Comparison of ENCODE assay signal across 26 cellular contexts in genomic region chr11:37748641-37749040, GRCh38.
DNase-seq lines count a peak whose midpoint lies in the region; ATAC-seq, FAIRE-seq and TF ChIP-seq lines count a peak whose summit lies in the region.
"Had no signal": no experiment of that assay in that cellular context is flagged by ENCODE, and none has a peak within 500 bp of the region (broad histone marks: within the 10 kb centered on the region; RNA-seq: fewer than 3 reads in every experiment).

No MANE protein-coding gene starts in this region.

- intact Hi-C loops in ascending aorta (cut with DNase I) = no loop called here
- intact Hi-C loops in esophagus muscularis mucosa (cut with DNase I) = no loop called here

- no peak overlapping the region for H4K8ac ChIP-seq in mesendoderm (ENCODE audit: low read depth, low read length)

- no peak overlapping the region for H3K18ac ChIP-seq in mesendoderm (ENCODE audit: low read length)

- no peak for TF ChIP-seq EP300 in esophagus muscularis mucosa (IDR thresholded peaks at IDR 0.05)

- peaks cover 4% of the 10 kb centered on the region for H3K9me3 Mint-ChIP-seq in astrocyte (ENCODE audit: unreplicated experiment)

- no peak overlapping the region for H3K9ac ChIP-seq in astrocyte (ENCODE audit: low read length)
- no peak overlapping the region for H3K9ac ChIP-seq in mesendoderm (ENCODE audit: low read length)
- H3K9ac ChIP-seq: BLaER1 treated with 17β-estradiol and CSF1 and Interleukin-3, amounts not matched to agents 10 nM and 100 nM had no signal

- TF ChIP-seq POLR2A in esophagus muscularis mucosa (IDR thresholded peaks at IDR 0.05; ENCODE audit: low read depth) = no peak

- H3K27ac ChIP-seq in astrocyte (ENCODE audit: low read depth, low read length) = peak overlapping the region; percentile 39
- no peak overlapping the region for H3K27ac ChIP-seq in mesendoderm (ENCODE audit: low read depth, low read length)
- H3K27ac ChIP-seq in ascending aorta = no peak overlapping the region
- no peak overlapping the region for H3K27ac ChIP-seq in esophagus muscularis mucosa (replicated peaks in 1 of 4)
- H3K27ac ChIP-seq: A549; BLaER1 treated with 17β-estradiol and CSF1 and Interleukin-3, amounts not matched to agents 10 nM and 100 nM had no signal

- H2BK15ac ChIP-seq in mesendoderm (replicated peaks; ENCODE audit: low read depth) = no peak overlapping the region

- H3K4me1 Mint-ChIP-seq in astrocyte (ENCODE audit: low read depth, unreplicated experiment) = peaks cover 16% of the 10 kb centered on the region
- H3K4me1 Mint-ChIP-seq: CD14-positive monocyte; CD8-positive, alpha-beta memory T cell had no signal

- TF ChIP-seq CTCF in astrocyte (IDR thresholded peaks at IDR 0.05; ENCODE audit: insufficient read depth, low read depth, low read length) (no peak), bronchial epithelial cell (IDR thresholded peaks at IDR 0.05; ENCODE audit: insufficient read depth, low read length, severe bottlenecking) (no peak), ascending aorta (IDR thresholded peaks at IDR 0.05) (no peak), esophagus muscularis mucosa (IDR thresholded peaks at IDR 0.05) (no peak)

- H3K56ac ChIP-seq in mesendoderm (ENCODE audit: low read length) = no peak overlapping the region

- no peaks in the 10 kb centered on the region for H3K27me3 Mint-ChIP-seq in astrocyte (ENCODE audit: low read depth, unreplicated experiment)
- H3K27me3 Mint-ChIP-seq: CD4-positive, alpha-beta T cell; CD8-positive, alpha-beta memory T cell had no signal

- no peak overlapping the region for H3K23ac ChIP-seq in mesendoderm (ENCODE audit: low read length)

- H3K36me3 ChIP-seq in astrocyte (ENCODE audit: insufficient read depth, low read length) = no peaks in the 10 kb centered on the region
- no peaks in the 10 kb centered on the region for H3K36me3 ChIP-seq in bronchial epithelial cell (ENCODE audit: control insufficient read depth, insufficient read depth, low read length)
- no peaks in the 10 kb centered on the region for H3K36me3 ChIP-seq in mesendoderm (ENCODE audit: control insufficient read depth, insufficient read depth, low read length)
- H3K36me3 ChIP-seq in ascending aorta = no peaks in the 10 kb centered on the region
- H3K36me3 ChIP-seq in esophagus muscularis mucosa = no peaks in the 10 kb centered on the region
- H3K36me3 ChIP-seq: BE2C; BLaER1 treated with 17β-estradiol and CSF1 and Interleukin-3, amounts not matched to agents 10 nM and 100 nM had no signal

- H4K20me1 ChIP-seq in astrocyte (ENCODE audit: insufficient read depth, low read length) = no peaks in the 10 kb centered on the region
- H4K20me1 ChIP-seq: BLaER1 treated with 17β-estradiol and CSF1 and Interleukin-3, amounts not matched to agents 10 nM and 100 nM had no signal

- no peaks in the 10 kb centered on the region for H3K27me3 ChIP-seq in astrocyte (ENCODE audit: insufficient read depth, low read length)
- H3K27me3 ChIP-seq in bronchial epithelial cell (ENCODE audit: control insufficient read depth, insufficient read depth, low read length) = no peaks in the 10 kb centered on the region
- H3K27me3 ChIP-seq in mesendoderm (ENCODE audit: insufficient read depth, low read length, poor library complexity) = no peaks in the 10 kb centered on the region
- no peaks in the 10 kb centered on the region for H3K27me3 ChIP-seq in ascending aorta
- H3K27me3 ChIP-seq in esophagus muscularis mucosa = no peaks in the 10 kb centered on the region
- H3K27me3 ChIP-seq: BE2C; BLaER1 treated with 17β-estradiol and CSF1 and Interleukin-3, amounts not matched to agents 10 nM and 100 nM had no signal

- H2BK5ac ChIP-seq in mesendoderm (ENCODE audit: low read length) = no peak overlapping the region

- H4K5ac ChIP-seq in mesendoderm (ENCODE audit: low read length) = no peak overlapping the region

- FAIRE-seq in astrocyte (lab: Jason Lieb, UNC) (no peak), bronchial epithelial cell (lab: Jason Lieb, UNC) (no peak)
- FAIRE-seq: A549, D721Med, GM12891, GM18507, H54 had no signal

- H3K79me2 ChIP-seq in astrocyte (ENCODE audit: insufficient read depth, low read length) = no peaks in the 10 kb centered on the region
- H3K79me2 ChIP-seq in mesendoderm (ENCODE audit: control insufficient read depth, insufficient read depth, low read length) = no peaks in the 10 kb centered on the region

- H2BK120ac ChIP-seq in mesendoderm (ENCODE audit: low read depth, low read length) = no peak overlapping the region

- H3K4me3 ChIP-seq in astrocyte (ENCODE audit: insufficient read depth, low read depth, low read length) (no peak overlapping the region), bronchial epithelial cell (ENCODE audit: low read depth, low read length) (no peak overlapping the region), mesendoderm (ENCODE audit: low read length) (no peak overlapping the region), ascending aorta (no peak overlapping the region), esophagus muscularis mucosa (no peak overlapping the region)
- H3K4me3 ChIP-seq: A549; BLaER1 treated with 17β-estradiol and CSF1 and Interleukin-3, amounts not matched to agents 10 nM and 100 nM had no signal

- H3K4me3 Mint-ChIP-seq in astrocyte (ENCODE audit: unreplicated experiment) = peak overlapping the region; percentile 23
- H3K4me3 Mint-ChIP-seq: CD14-positive monocyte; CD4-positive, alpha-beta T cell; CD8-positive, alpha-beta memory T cell had no signal

- no peak overlapping the region for H3K4ac ChIP-seq in mesendoderm (ENCODE audit: low read depth, low read length)

- peak overlapping the region; percentile 31 for H2AFZ ChIP-seq in astrocyte (ENCODE audit: low read depth, low read length)

- no peak overlapping the region for H2AK5ac ChIP-seq in mesendoderm (ENCODE audit: low read length)

- no peaks in the 10 kb centered on the region for H3K79me1 ChIP-seq in mesendoderm (ENCODE audit: low read length)

- no peak for ATAC-seq in HG03280 (IDR thresholded peaks at IDR 0.05; ENCODE audit: unreplicated experiment)
- no peak for ATAC-seq in GM19035 (IDR thresholded peaks at IDR 0.05; ENCODE audit: unreplicated experiment)
- ATAC-seq: A549 had no signal

- no peaks in the 10 kb centered on the region for H3K4me1 ChIP-seq in astrocyte (ENCODE audit: insufficient read depth, low read length)
- H3K4me1 ChIP-seq in mesendoderm (ENCODE audit: control insufficient read depth, low read depth, low read length) = no peaks in the 10 kb centered on the region
- no peaks in the 10 kb centered on the region for H3K4me1 ChIP-seq in ascending aorta
- H3K4me1 ChIP-seq in esophagus muscularis mucosa = no peaks in the 10 kb centered on the region
- H3K4me1 ChIP-seq: A549; BE2C; BLaER1 treated with 17β-estradiol and CSF1 and Interleukin-3, amounts not matched to agents 10 nM and 100 nM had no signal

- H3K9me3 ChIP-seq in astrocyte (ENCODE audit: insufficient read depth, low read depth, low read length) (peaks cover 4% of the 10 kb centered on the region), ascending aorta (no peaks in the 10 kb centered on the region), esophagus muscularis mucosa (peaks cover 0 to 4% (median 0%) of the 10 kb centered on the region in 4 donors)
- H3K9me3 ChIP-seq: A549; BE2C; BLaER1 treated with 17β-estradiol and CSF1 and Interleukin-3, amounts not matched to agents 10 nM and 100 nM had no signal

- no peaks in the 10 kb centered on the region for H3K36me3 Mint-ChIP-seq in astrocyte (ENCODE audit: low read depth, unreplicated experiment)
- H3K36me3 Mint-ChIP-seq: CD14-positive monocyte; CD8-positive, alpha-beta memory T cell had no signal

- DNase-seq in EH (ENCODE audit: low read depth) (peak; percentile 58), astrocyte (ENCODE audit: low read depth) (peak; percentile 34), bronchial epithelial cell (ENCODE audit: low read depth) (peak; percentile 27), mesendoderm (peak; percentile 13), ascending aorta (ENCODE audit: low spot score in 2 of 2) (no peak), esophagus muscularis mucosa (ENCODE audit: extremely low spot score) (no peak)
- DNase-seq: 8988T; ACHN; AML-193; BE2C; CD4-positive, alpha-beta T cell; CD8-positive, alpha-beta memory T cell; DMS 273 treated with DMSO at 0.1 percent for 48 hours; DMS79; GF-D8; GOT3; HCEC 1CT had no signal

- H3K27ac Mint-ChIP-seq in astrocyte (ENCODE audit: unreplicated experiment) = peak overlapping the region; percentile 100
- H3K27ac Mint-ChIP-seq: CD14-positive monocyte; CD4-positive, alpha-beta T cell; CD8-positive, alpha-beta memory T cell had no signal

- H3K4me2 ChIP-seq in astrocyte (ENCODE audit: low read length) (no peak overlapping the region), mesendoderm (ENCODE audit: low read length) (no peak overlapping the region)
- H3K4me2 ChIP-seq: A549; BLaER1 treated with 17β-estradiol and CSF1 and Interleukin-3, amounts not matched to agents 10 nM and 100 nM had no signal

Comparison
In these comparisons a context has a peak if more than half of its experiments do, and no peak if none do; other contexts are left out.
1. DNase-seq: peak in EH (single experiment), astrocyte (single experiment), bronchial epithelial cell (single experiment) and mesendoderm (single experiment); none in ascending aorta (0 of 2) and esophagus muscularis mucosa (single experiment).